In the genomic region with DNA sequence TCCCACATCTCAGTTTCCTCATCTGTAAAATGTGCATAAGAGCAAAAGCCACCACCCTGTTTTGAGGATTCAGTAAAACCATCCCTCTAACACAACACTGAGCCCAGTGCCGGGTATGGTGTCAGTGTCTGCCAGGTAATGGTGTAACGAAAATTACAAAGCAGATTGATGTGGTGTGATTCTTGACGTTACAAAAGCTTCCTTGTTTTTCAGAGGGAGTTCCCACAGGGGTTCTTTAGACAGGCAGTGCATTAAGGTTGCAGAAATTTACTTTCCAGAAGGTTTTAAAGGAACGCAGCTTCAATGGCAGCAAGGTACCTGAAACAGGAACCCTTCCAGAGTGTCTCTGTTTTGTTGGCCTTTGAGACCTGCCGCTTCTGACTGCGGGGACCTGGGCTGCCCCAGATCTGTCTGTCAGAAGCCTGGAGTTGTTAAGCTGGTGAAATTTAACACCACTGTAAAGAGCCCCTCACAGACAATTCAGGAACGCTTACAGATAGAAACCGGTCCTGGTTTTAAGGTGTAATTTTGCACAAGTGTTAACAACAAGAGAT, we compare ENCODE assay signal across 15 cellular contexts.
DNase-seq lines count a peak whose midpoint lies in the region; ATAC-seq and TF ChIP-seq lines count a peak whose summit lies in the region.
"Had no signal": no experiment of that assay in that cellular context is flagged by ENCODE, and none has a peak within 500 bp of the region (broad histone marks: within the 10 kb centered on the region; RNA-seq: fewer than 3 reads in every experiment).

No MANE protein-coding gene starts in this region.

- H3K79me2 ChIP-seq in DOHH2 (ENCODE audit: control insufficient read depth, low read length) (peaks cover 75% of the 10 kb centered on the region), neural cell (replicated peaks; ENCODE audit: insufficient read depth, low read length) (peaks cover 5% of the 10 kb centered on the region)

- H3K36me3 ChIP-seq in DOHH2 (ENCODE audit: control insufficient read depth, low read length) (peaks cover 47% of the 10 kb centered on the region), endodermal cell (ENCODE audit: control insufficient read depth, insufficient read depth, low read length) (peaks cover 17% of the 10 kb centered on the region), neural cell (ENCODE audit: insufficient read depth, low read length) (no peaks in the 10 kb centered on the region)
- H3K36me3 ChIP-seq: uterus had no signal

- DNase-seq in NCI-H2107 treated with DMSO at 0.1 percent for 48 hours (lab: John Stamatoyannopoulos, UW; ENCODE audit: unreplicated experiment) = peak; percentile 82
- peak; percentile 69 for DNase-seq in endodermal cell
- DNase-seq in ureter (ENCODE audit: low spot score) = no peak
- DNase-seq in NCI-H2081 treated with DMSO at 0.1 percent for 48 hours (lab: John Stamatoyannopoulos, UW) = no peak
- no peak for DNase-seq in mucosa of gallbladder (ENCODE audit: low spot score)
- DNase-seq: activated T-cell treated with anti-CD3 and anti-CD28 coated beads for 4 hours; AML-193; DMS153; NCI-H1105; stimulated activated CD4-positive, alpha-beta T cell treated with anti-CD3 and anti-CD28 coated beads, Interleukin-1b, Interleukin-23, amount 100 ng/mL, for 48 hours; uterus had no signal

- H4K20me1 ChIP-seq in DOHH2 (ENCODE audit: control insufficient read depth, insufficient read depth, low read depth, low read length) = no peaks in the 10 kb centered on the region
- no peaks in the 10 kb centered on the region for H4K20me1 ChIP-seq in neural cell (ENCODE audit: insufficient read depth)

- H3K4me3 ChIP-seq in DOHH2 (ENCODE audit: low read length) (peak overlapping the region; percentile 70), endodermal cell (ENCODE audit: low read length) (peak overlapping the region; percentile 30), neural cell (ENCODE audit: low read length) (peak overlapping the region; percentile 16)
- H3K4me3 ChIP-seq: uterus had no signal

- peaks cover 9% of the 10 kb centered on the region; the same call in 1 of the 2 replicates for H3K9me3 ChIP-seq in DOHH2 (ENCODE audit: control insufficient read depth, insufficient read depth, low read length)
- peaks cover 9% of the 10 kb centered on the region for H3K9me3 ChIP-seq in endodermal cell (ENCODE audit: control insufficient read depth, low read length)
- H3K9me3 ChIP-seq in neural cell (ENCODE audit: low read length) = no peaks in the 10 kb centered on the region
- H3K9me3 ChIP-seq: uterus had no signal

- no peaks in the 10 kb centered on the region for H3K27me3 Mint-ChIP-seq in endodermal cell (ENCODE audit: insufficient read depth)

- no peak for TF ChIP-seq EP300 in neural cell (conservative IDR thresholded peaks at IDR 0.05; ENCODE audit: poor library complexity, severe bottlenecking)

- no peak for TF ChIP-seq RAD21 in neural cell (conservative IDR thresholded peaks at IDR 0.05)

- H2AFZ ChIP-seq in neural cell (ENCODE audit: low read depth, low read length) = no peak overlapping the region

- peak overlapping the region; percentile 66 for H3K4me2 ChIP-seq in DOHH2 (ENCODE audit: low read length)
- H3K4me2 ChIP-seq in neural cell (ENCODE audit: low read length) = no peak overlapping the region

- H3K36me3 Mint-ChIP-seq in endodermal cell (ENCODE audit: low read depth) = peaks cover 32% of the 10 kb centered on the region

- 41 to 46% methylated on average over 8 of the region's 8 CpGs for WGBS in endodermal cell (ENCODE audit: insufficient coverage in 1 of 2, insufficient read length in 1 of 2), 2 experiments

- peaks cover 98% of the 10 kb centered on the region for H3K4me1 ChIP-seq in DOHH2 (ENCODE audit: control insufficient read depth, low read length)
- peaks cover 9% of the 10 kb centered on the region for H3K4me1 ChIP-seq in endodermal cell (ENCODE audit: control insufficient read depth, insufficient read depth, low read length)
- H3K4me1 ChIP-seq: uterus had no signal

- H3K4me1 Mint-ChIP-seq in endodermal cell = peaks cover 19% of the 10 kb centered on the region

- H3F3A ChIP-seq in DOHH2 (ENCODE audit: control insufficient read depth, insufficient read depth) (peaks cover 72% of the 10 kb centered on the region), neural cell (ENCODE audit: insufficient read depth, low read length, poor library complexity, severe bottlenecking) (no peaks in the 10 kb centered on the region)

- peak overlapping the region; percentile 91 for H3K27ac Mint-ChIP-seq in endodermal cell

- no peaks in the 10 kb centered on the region for H3K27me3 ChIP-seq in DOHH2 (ENCODE audit: control insufficient read depth, low read length)
- H3K27me3 ChIP-seq in endodermal cell (ENCODE audit: control insufficient read depth, insufficient read depth, low read length, poor library complexity, severe bottlenecking) = no peaks in the 10 kb centered on the region
- no peaks in the 10 kb centered on the region for H3K27me3 ChIP-seq in neural cell (ENCODE audit: insufficient read depth, low read depth, low read length)
- H3K27me3 ChIP-seq: uterus had no signal

- H3K27ac ChIP-seq in DOHH2 (ENCODE audit: low read depth, low read length) = peak overlapping the region; percentile 91
- H3K27ac ChIP-seq in endodermal cell (ENCODE audit: low read depth, low read length) = no peak overlapping the region
- peak overlapping the region; percentile 15 for H3K27ac ChIP-seq in neural cell (ENCODE audit: low read length)

- peaks cover 10% of the 10 kb centered on the region for H3K9me3 Mint-ChIP-seq in endodermal cell

- TF ChIP-seq CTCF in DOHH2 (IDR thresholded peaks at IDR 0.05; ENCODE audit: low read depth, low read length, poor library complexity, severe bottlenecking) (no peak), endodermal cell (conservative IDR thresholded peaks at IDR 0.05) (no peak), neural cell (IDR thresholded peaks at IDR 0.05; ENCODE audit: poor library complexity, severe bottlenecking) (no peak)

- no peak overlapping the region for H3K4me3 Mint-ChIP-seq in endodermal cell

- H3K9me2 ChIP-seq in DOHH2 (replicated peaks; ENCODE audit: control insufficient read depth, low read length) (no peaks in the 10 kb centered on the region), neural cell (ENCODE audit: insufficient read depth, low read length) (no peaks in the 10 kb centered on the region)

- no peak overlapping the region for H3K9ac ChIP-seq in endodermal cell (ENCODE audit: extremely low read depth, low read length, poor library complexity, severe bottlenecking)
- no peak overlapping the region for H3K9ac ChIP-seq in neural cell (ENCODE audit: low read length)

- no peak for ATAC-seq in HG02610 (IDR thresholded peaks at IDR 0.05; ENCODE audit: unreplicated experiment)
- ATAC-seq: activated CD4-positive, CD25-positive, alpha-beta regulatory T cell treated with anti-CD3 and anti-CD28 coated beads, Interleukin-2, amount 50 U/mL, for 24 hours had no signal

TF ChIP-seq in neural cell, 6 proteins besides CTCF, POLR2A, EP300 and RAD21:
- TF ChIP-seq MXI1 (conservative IDR thresholded peaks at IDR 0.05; ENCODE audit: poor library complexity, severe bottlenecking) (no peak), REST (IDR thresholded peaks at IDR 0.05; ENCODE audit: borderline replicate concordance) (no peak), TAF1 (IDR thresholded peaks at IDR 0.05; ENCODE audit: low read depth) (no peak), SMC3 (conservative IDR thresholded peaks at IDR 0.05; ENCODE audit: poor library complexity) (no peak), POLR2AphosphoS5 (IDR thresholded peaks at IDR 0.05) (no peak), EZH2 (IDR thresholded peaks at IDR 0.05; ENCODE audit: borderline replicate concordance, insufficient read depth, low read length, poor library complexity, severe bottlenecking) (no peak)

Comparison
In these comparisons a context has a peak if more than half of its experiments do, and no peak if none do; other contexts are left out.
1. H3K4me3 ChIP-seq: peak in every context shown above with its lines; median percentile 70 in DOHH2; 30 in endodermal cell; 16 in neural cell.
2. DNase-seq: peak in NCI-H2107 treated with DMSO at 0.1 percent for 48 hours (single experiment) and endodermal cell (single experiment); none in ureter (single experiment), NCI-H2081 treated with DMSO at 0.1 percent for 48 hours (single experiment) and mucosa of gallbladder (single experiment).